Comparison of ENCODE assay signal across 8 cellular contexts in genomic region chr6:158972241-158973233, GRCh38. TPM values are rescaled to one million over a fixed set of nuclear protein-coding genes. Genes with fewer than 3 reads are reported as not detected.
DNase-seq lines count a peak whose midpoint lies in the region; ATAC-seq and TF ChIP-seq lines count a peak whose summit lies in the region.

No MANE protein-coding gene starts in this region.

- peaks cover 0 to 13% (median 2%) of the 10 kb centered on the region in 4 donors for H3K4me1 Mint-ChIP-seq in CD4-positive, CD25-positive, alpha-beta regulatory T cell
- peaks cover 8% of the 10 kb centered on the region for H3K4me1 Mint-ChIP-seq in central memory CD8-positive, alpha-beta T cell
- H3K4me1 Mint-ChIP-seq in type B pancreatic cell (ENCODE audit: unreplicated experiment): no peaks in the 10 kb centered on the region

- peak; percentile 46 to 68 for ATAC-seq in CD4-positive, CD25-positive, alpha-beta regulatory T cell (ENCODE audit: low read depth in 2 of 2)
- peak; percentile 62 for ATAC-seq in central memory CD8-positive, alpha-beta T cell (replicated peaks; ENCODE audit: extremely low read depth, poor library complexity, severe bottlenecking)
- peak; percentile 88 for ATAC-seq in left colon
- ATAC-seq in HG03139 (IDR thresholded peaks at IDR 0.05; ENCODE audit: unreplicated experiment): no peak

- no peak overlapping the region for H3K4me3 ChIP-seq in CD4-positive, CD25-positive, alpha-beta regulatory T cell (ENCODE audit: low read depth, low read length)

- peaks cover 3% of the 10 kb centered on the region for H3K27me3 ChIP-seq in CD4-positive, CD25-positive, alpha-beta regulatory T cell (ENCODE audit: control insufficient read depth, insufficient read depth, low read length)

- intact Hi-C loops in left colon (cut with DNase I, micrococcal nuclease): loop anchor here in 1 of 2 donors (5.0 kb wide), 1 partner anchor 270 kb away; no protein-coding TSS in a partner anchor

- no peak overlapping the region for H3K27ac ChIP-seq in CD4-positive, CD25-positive, alpha-beta regulatory T cell (ENCODE audit: insufficient read depth, low read length, poor library complexity, severe bottlenecking)

- H3K36me3 Mint-ChIP-seq in CD4-positive, CD25-positive, alpha-beta regulatory T cell: peaks cover 15% of the 10 kb centered on the region
- peaks cover 7% of the 10 kb centered on the region for H3K36me3 Mint-ChIP-seq in central memory CD8-positive, alpha-beta T cell (ENCODE audit: insufficient read depth)
- H3K36me3 Mint-ChIP-seq in type B pancreatic cell: peaks cover 19% of the 10 kb centered on the region

- H3K27ac Mint-ChIP-seq in CD4-positive, CD25-positive, alpha-beta regulatory T cell: peak overlapping the region in 1 of 3 donors; percentile 13
- no peak overlapping the region for H3K27ac Mint-ChIP-seq in central memory CD8-positive, alpha-beta T cell (ENCODE audit: low read depth)
- H3K27ac Mint-ChIP-seq in type B pancreatic cell: no peak overlapping the region

- H3K4me1 ChIP-seq in CD4-positive, CD25-positive, alpha-beta regulatory T cell (ENCODE audit: control insufficient read depth, insufficient read depth, low read length, poor library complexity, severe bottlenecking): no peaks in the 10 kb centered on the region

- H3K9me3 Mint-ChIP-seq in CD4-positive, CD25-positive, alpha-beta regulatory T cell: peaks cover 2 to 13% (median 4%) of the 10 kb centered on the region in 7 donors
- H3K9me3 Mint-ChIP-seq in central memory CD8-positive, alpha-beta T cell: no peaks in the 10 kb centered on the region
- H3K9me3 Mint-ChIP-seq in type B pancreatic cell: peaks cover 10% of the 10 kb centered on the region

- H3K27me3 Mint-ChIP-seq in CD4-positive, CD25-positive, alpha-beta regulatory T cell: peaks cover 16% of the 10 kb centered on the region
- no peaks in the 10 kb centered on the region for H3K27me3 Mint-ChIP-seq in central memory CD8-positive, alpha-beta T cell
- H3K27me3 Mint-ChIP-seq in type B pancreatic cell: no peaks in the 10 kb centered on the region

- H3K36me3 ChIP-seq in CD4-positive, CD25-positive, alpha-beta regulatory T cell (ENCODE audit: control insufficient read depth, insufficient read depth, low read length): peaks cover 2% of the 10 kb centered on the region

- peak; percentile 85 for TF ChIP-seq CTCF in type B pancreatic cell (conservative IDR thresholded peaks at IDR 0.05)

- peak in 2 of 3 donors; percentile 67 to 71 for DNase-seq in CD4-positive, CD25-positive, alpha-beta regulatory T cell
- peak; percentile 51 for DNase-seq in HCEC 1CT
- peak; percentile 73 for DNase-seq in NCI-H82 treated with DMSO at 0.1 percent for 48 hours (lab: John Stamatoyannopoulos, UW; ENCODE audit: unreplicated experiment)
- DNase-seq in central memory CD8-positive, alpha-beta T cell (ENCODE audit: low spot score in 2 of 2): no peak
- DNase-seq in left colon: no peak
- no peak for DNase-seq in type B pancreatic cell (ENCODE audit: extremely low spot score, unreplicated experiment)
- no peak for DNase-seq in 8988T

- no peak overlapping the region for H3K4me3 Mint-ChIP-seq in CD4-positive, CD25-positive, alpha-beta regulatory T cell
- H3K4me3 Mint-ChIP-seq in central memory CD8-positive, alpha-beta T cell: no peak overlapping the region
- no peak overlapping the region for H3K4me3 Mint-ChIP-seq in type B pancreatic cell

- H3K9me3 ChIP-seq in CD4-positive, CD25-positive, alpha-beta regulatory T cell (ENCODE audit: control insufficient read depth in 2 of 2, low read length in 2 of 2): peaks cover 5 to 9% of the 10 kb centered on the region in 2 experiments

RNA-seq across cellular contexts. Expression of gene RSPH3, which starts 27.5 kb away (rescaled TPM):
- 1.5 TPM for total RNA-seq in CD4-positive, CD25-positive, alpha-beta regulatory T cell
- 1 to 10 TPM; 2.0 to 3.4 (median 2.5) TPM for polyA plus RNA-seq in CD4-positive, CD25-positive, alpha-beta regulatory T cell
- total RNA-seq in left colon: 10 to 100 TPM; 17.6 to 20.0 TPM
- 9.7 and 11.8 TPM in 2 replicates for total RNA-seq in type B pancreatic cell (ENCODE audit: low replicate concordance)

Comparison
In these comparisons a context has a peak if more than half of its experiments do, and no peak if none do; other contexts are left out.
1. DNase-seq: peak in CD4-positive, CD25-positive, alpha-beta regulatory T cell (2 of 3), HCEC 1CT (single experiment) and NCI-H82 treated with DMSO at 0.1 percent for 48 hours (single experiment); none in central memory CD8-positive, alpha-beta T cell (0 of 2), left colon (0 of 2), type B pancreatic cell (single experiment) and 8988T (single experiment).